In the genomic region with DNA sequence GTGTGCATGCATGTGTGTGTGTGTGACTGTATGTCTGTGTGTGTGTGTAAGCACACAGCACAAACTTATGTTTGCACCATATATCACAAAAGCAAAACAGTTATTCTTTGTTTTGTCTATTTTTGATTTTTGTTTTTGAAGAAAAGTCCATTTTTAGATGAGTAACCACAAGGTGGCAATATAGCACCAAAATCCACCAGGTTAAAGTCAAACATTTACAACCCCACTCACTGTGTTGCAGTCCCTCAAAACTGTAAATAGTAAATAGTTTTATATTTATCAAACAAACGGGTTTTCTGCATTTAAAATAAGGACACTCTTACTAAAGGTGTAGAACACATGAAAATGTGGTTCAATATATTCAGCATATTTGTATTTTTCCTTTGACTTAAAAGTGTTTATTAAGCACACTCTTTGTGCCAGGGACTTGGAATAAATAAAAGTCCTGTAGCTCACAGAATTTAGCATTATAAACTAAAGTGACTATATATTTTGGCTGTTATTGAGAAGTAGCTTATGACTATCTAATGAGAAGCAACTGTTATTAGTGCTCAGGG, we compare ENCODE assay signal across 8 cellular contexts.
DNase-seq lines count a peak whose midpoint lies in the region; ATAC-seq, FAIRE-seq and TF ChIP-seq lines count a peak whose summit lies in the region.

No MANE protein-coding gene starts in this region.

- H3K27me3 ChIP-seq in GM23338 (ENCODE audit: insufficient read depth) (no peaks in the 10 kb centered on the region), RWPE2 (ENCODE audit: insufficient read depth, poor library complexity, severe bottlenecking) (peaks cover 5% of the 10 kb centered on the region), transverse colon (no peaks in the 10 kb centered on the region)

- no peaks in the 10 kb centered on the region for H3K27me3 Mint-ChIP-seq in GM23338 (ENCODE audit: insufficient read depth, low read depth, poor library complexity)

- no peak overlapping the region for H3K27ac Mint-ChIP-seq in GM23338

- H3K4me1 ChIP-seq in GM23338 (ENCODE audit: insufficient read depth) (no peaks in the 10 kb centered on the region), RWPE2 (ENCODE audit: insufficient read depth, poor library complexity, severe bottlenecking) (no peaks in the 10 kb centered on the region), transverse colon (no peaks in the 10 kb centered on the region)

- H3K4me1 Mint-ChIP-seq in GM23338 = no peaks in the 10 kb centered on the region

- WGBS in transverse colon (ENCODE audit: low coverage in 1 of 2), 2 donors = 0 to 2% methylated on average over 1 of the region's 1 CpG

- no peaks in the 10 kb centered on the region for H3K9me3 ChIP-seq in RWPE2 (ENCODE audit: severe bottlenecking)
- H3K9me3 ChIP-seq in transverse colon = no peaks in the 10 kb centered on the region

- no peaks in the 10 kb centered on the region for H4K20me1 ChIP-seq in GM23338 (replicated peaks; ENCODE audit: insufficient read depth)

- H3K27ac ChIP-seq in GM23338 (ENCODE audit: low read depth) (no peak overlapping the region), RWPE2 (ENCODE audit: poor library complexity, severe bottlenecking) (no peak overlapping the region), transverse colon (no peak overlapping the region)

- no peak overlapping the region for H2AFZ ChIP-seq in GM23338

- H3K36me3 ChIP-seq in GM23338 (ENCODE audit: insufficient read depth) = no peaks in the 10 kb centered on the region
- H3K36me3 ChIP-seq in RWPE2 (ENCODE audit: low read depth) = no peaks in the 10 kb centered on the region
- no peaks in the 10 kb centered on the region for H3K36me3 ChIP-seq in transverse colon

- no peaks in the 10 kb centered on the region for H3K9me2 ChIP-seq in GM23338 (ENCODE audit: insufficient read depth)

- no peak overlapping the region for H3K4me3 Mint-ChIP-seq in GM23338

- intact Hi-C loops in transverse colon (cut with DNase I; ENCODE audit: low total_unique reads) = no loop called here

- no peaks in the 10 kb centered on the region for H3K36me3 Mint-ChIP-seq in GM23338 (ENCODE audit: low read depth)

- TF ChIP-seq CTCF in GM23338 (conservative IDR thresholded peaks at IDR 0.05; ENCODE audit: low read depth in 2 of 2) = peak; percentile 62 to 76
- peak; percentile 85 for TF ChIP-seq CTCF in RWPE2 (IDR thresholded peaks at IDR 0.05; ENCODE audit: poor library complexity, severe bottlenecking)
- peak in 4 of 5 experiments; percentile 31 to 52 (median 44) for TF ChIP-seq CTCF in transverse colon (IDR thresholded peaks at IDR 0.05)

- H3K79me2 ChIP-seq in GM23338 (replicated peaks; ENCODE audit: insufficient read depth) = no peaks in the 10 kb centered on the region

- ATAC-seq in GM23338 (no peak), RWPE2 (ENCODE audit: low read depth) (no peak), GM21447 (IDR thresholded peaks at IDR 0.05; ENCODE audit: unreplicated experiment) (no peak)

- no peak overlapping the region for H3K4me2 ChIP-seq in GM23338

- in situ Hi-C loops in transverse colon (cut with MboI; ENCODE audit: low pct_ligation_motif_present in 1 of 4, low pct_unique_long_range_greater_than_20kb in 1 of 4, low sequenced_read_pairs in 3 of 4) = loop anchor here in 1 of 4 donors (25.0 kb wide), 1 partner anchor 442 kb away; a partner anchor contains a TSS

- no peak for TF ChIP-seq POLR2A in transverse colon (IDR thresholded peaks at IDR 0.05)

- no peaks in the 10 kb centered on the region for H3K9me3 Mint-ChIP-seq in GM23338

- DNase-seq in Ammon's horn (ENCODE audit: low spot score) (peak; percentile 45), GM23338 (ENCODE audit: low spot score) (peak; percentile 64), RWPE2 (ENCODE audit: low spot score) (no peak), frontal cortex (ENCODE audit: low spot score in 2 of 2) (no peak), transverse colon (no peak), NK-92 (lab: John Stamatoyannopoulos, UW; ENCODE audit: unreplicated experiment) (no peak), GM19238 (ENCODE audit: insufficient read length, low spot score) (no peak)

- no peaks in the 10 kb centered on the region for H3F3A ChIP-seq in GM23338 (replicated peaks; ENCODE audit: low read depth)

- TF ChIP-seq EP300 in transverse colon (IDR thresholded peaks at IDR 0.05; ENCODE audit: low read depth) = no peak

- H3K4me3 ChIP-seq in GM23338 = no peak overlapping the region
- H3K4me3 ChIP-seq in RWPE2 (ENCODE audit: severe bottlenecking) = no peak overlapping the region
- no peak overlapping the region for H3K4me3 ChIP-seq in transverse colon

- peak; percentile 86 for FAIRE-seq in frontal cortex (lab: Jason Lieb, UNC)

TF ChIP-seq in GM23338, 12 proteins besides CTCF, POLR2A, EP300 and RAD21:
- TF ChIP-seq POLR2AphosphoS5 (IDR thresholded peaks at IDR 0.05; ENCODE audit: low read depth) = no peak
- no peak for TF ChIP-seq EZH2 (IDR thresholded peaks at IDR 0.05; ENCODE audit: low read depth, unreplicated experiment)
- TF ChIP-seq EZH2phosphoT487 (IDR thresholded peaks at IDR 0.05; ENCODE audit: unreplicated experiment) = no peak
- TF ChIP-seq NANOG (IDR thresholded peaks at IDR 0.05; ENCODE audit: borderline replicate concordance) = no peak
- no peak for TF ChIP-seq ZNF331 (CRISPR knock-in tag; IDR thresholded peaks at IDR 0.05; ENCODE audit: low read depth)
- TF ChIP-seq, protein P1, sequence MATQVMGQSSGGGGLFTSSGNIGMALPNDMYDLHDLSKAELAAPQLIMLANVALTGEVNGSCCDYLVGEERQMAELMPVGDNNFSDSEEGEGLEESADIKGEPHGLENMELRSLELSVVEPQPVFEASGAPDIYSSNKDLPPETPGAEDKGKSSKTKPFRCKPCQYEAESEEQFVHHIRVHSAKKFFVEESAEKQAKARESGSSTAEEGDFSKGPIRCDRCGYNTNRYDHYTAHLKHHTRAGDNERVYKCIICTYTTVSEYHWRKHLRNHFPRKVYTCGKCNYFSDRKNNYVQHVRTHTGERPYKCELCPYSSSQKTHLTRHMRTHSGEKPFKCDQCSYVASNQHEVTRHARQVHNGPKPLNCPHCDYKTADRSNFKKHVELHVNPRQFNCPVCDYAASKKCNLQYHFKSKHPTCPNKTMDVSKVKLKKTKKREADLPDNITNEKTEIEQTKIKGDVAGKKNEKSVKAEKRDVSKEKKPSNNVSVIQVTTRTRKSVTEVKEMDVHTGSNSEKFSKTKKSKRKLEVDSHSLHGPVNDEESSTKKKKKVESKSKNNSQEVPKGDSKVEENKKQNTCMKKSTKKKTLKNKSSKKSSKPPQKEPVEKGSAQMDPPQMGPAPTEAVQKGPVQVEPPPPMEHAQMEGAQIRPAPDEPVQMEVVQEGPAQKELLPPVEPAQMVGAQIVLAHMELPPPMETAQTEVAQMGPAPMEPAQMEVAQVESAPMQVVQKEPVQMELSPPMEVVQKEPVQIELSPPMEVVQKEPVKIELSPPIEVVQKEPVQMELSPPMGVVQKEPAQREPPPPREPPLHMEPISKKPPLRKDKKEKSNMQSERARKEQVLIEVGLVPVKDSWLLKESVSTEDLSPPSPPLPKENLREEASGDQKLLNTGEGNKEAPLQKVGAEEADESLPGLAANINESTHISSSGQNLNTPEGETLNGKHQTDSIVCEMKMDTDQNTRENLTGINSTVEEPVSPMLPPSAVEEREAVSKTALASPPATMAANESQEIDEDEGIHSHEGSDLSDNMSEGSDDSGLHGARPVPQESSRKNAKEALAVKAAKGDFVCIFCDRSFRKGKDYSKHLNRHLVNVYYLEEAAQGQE (IDR thresholded peaks at IDR 0.05; ENCODE audit: unreplicated experiment) = no peak
- no peak for TF ChIP-seq ZNF114 (CRISPR knock-in tag; IDR thresholded peaks at IDR 0.05)

Comparison
In these comparisons a context has a peak if more than half of its experiments do, and no peak if none do; other contexts are left out.
1. DNase-seq: peak in Ammon's horn (single experiment) and GM23338 (single experiment); none in RWPE2 (single experiment), frontal cortex (0 of 2), transverse colon (single experiment), NK-92 (single experiment) and GM19238 (single experiment).
2. Peak in every context shown above with its lines, with median percentiles within 50 percentile points of each other: CTCF ChIP-seq.